ENCODE assay signal across 18 cellular contexts in genomic region chr2:36497570-36498163, GRCh38.
A peak's percentile ranks its signal among the peaks of the same experiment; 100 is the strongest.
DNase-seq lines count a peak whose midpoint lies in the region; ATAC-seq, FAIRE-seq and TF ChIP-seq lines count a peak whose summit lies in the region.
"Had no signal": no experiment of that assay in that cellular context is flagged by ENCODE, and none has a peak within 500 bp of the region (broad histone marks: within the 10 kb centered on the region; RNA-seq: fewer than 3 reads in every experiment).

No MANE protein-coding gene starts in this region.

- no peak for TF ChIP-seq POLR2A in A549 (IDR thresholded peaks at IDR 0.05; ENCODE audit: low read length)

- H3K4me1 ChIP-seq in A549: peaks cover 44% of the 10 kb centered on the region
- H3K4me1 ChIP-seq in endocrine pancreas (ENCODE audit: control insufficient read depth, insufficient read depth, low read length): peaks cover 15% of the 10 kb centered on the region

- H3K4me3 Mint-ChIP-seq in HFFc6 (peak overlapping the region; percentile 60; the same call in 1 of the 2 replicates), osteocyte (ENCODE audit: unreplicated experiment) (no peak overlapping the region)
- no peak overlapping the region for H3K4me3 Mint-ChIP-seq in activated T-helper 1 cell treated with anti-CD3 and anti-CD28 coated beads, Interleukin-12 subunit alpha, Interleukin-12 subunit beta, Interleukin-2, Interleukin-4 antibody, amounts not matched to agents 30 ng/mL and 10 ng/mL and 1 ng/mL, durations not matched to agents 14 hours and 24 hours and 36 hours
- H3K4me3 Mint-ChIP-seq: CD4-positive, alpha-beta T cell had no signal

- H3K36me3 Mint-ChIP-seq in HFFc6 (ENCODE audit: low read depth) (peaks cover 70% of the 10 kb centered on the region), osteocyte (ENCODE audit: unreplicated experiment) (peaks cover 32% of the 10 kb centered on the region)
- H3K36me3 Mint-ChIP-seq in activated T-helper 1 cell treated with anti-CD3 and anti-CD28 coated beads, Interleukin-12 subunit alpha, Interleukin-12 subunit beta, Interleukin-2, Interleukin-4 antibody, amounts not matched to agents 30 ng/mL and 10 ng/mL and 1 ng/mL, durations not matched to agents 14 hours and 24 hours and 36 hours (ENCODE audit: low read depth): peaks cover 4% of the 10 kb centered on the region

- H3K9me3 Mint-ChIP-seq in HFFc6 (peaks cover 30% of the 10 kb centered on the region), osteocyte (ENCODE audit: unreplicated experiment) (no peaks in the 10 kb centered on the region)
- no peaks in the 10 kb centered on the region for H3K9me3 Mint-ChIP-seq in activated T-helper 1 cell treated with anti-CD3 and anti-CD28 coated beads, Interleukin-12 subunit alpha, Interleukin-12 subunit beta, Interleukin-2, Interleukin-4 antibody, amounts not matched to agents 30 ng/mL and 10 ng/mL and 1 ng/mL, durations not matched to agents 14 hours and 24 hours and 36 hours
- H3K9me3 Mint-ChIP-seq: CD4-positive, alpha-beta T cell had no signal

- intact Hi-C loops in activated T-helper 1 cell treated with anti-CD3 and anti-CD28 coated beads, Interleukin-12 subunit alpha, Interleukin-12 subunit beta, Interleukin-2, Interleukin-4 antibody, amounts not matched to agents 30 ng/mL and 10 ng/mL and 1 ng/mL, durations not matched to agents 14 hours and 24 hours and 36 hours (cut with micrococcal nuclease): no loop called here

- no peak for FAIRE-seq in A549 (lab: Jason Lieb, UNC)
- FAIRE-seq: GM12878 had no signal

- H3K27ac ChIP-seq in A549: 0 out of 6 replicates have a peak overlapping the region, but pooled peaks of 1 of the 2 experiments have one; percentile 4

- no peak overlapping the region for H3K4me2 ChIP-seq in A549

- no peaks in the 10 kb centered on the region for H3K27me3 ChIP-seq in endocrine pancreas (ENCODE audit: control insufficient read depth, insufficient read depth, low read length)

- 78% methylated on average over 3 of the region's 3 CpGs for WGBS in A549 (ENCODE audit: missing lambda C conversion rate)

- H3K4me1 Mint-ChIP-seq in HFFc6 (ENCODE audit: low read depth): peaks cover 89% of the 10 kb centered on the region
- H3K4me1 Mint-ChIP-seq in osteocyte (ENCODE audit: unreplicated experiment): peaks cover 32% of the 10 kb centered on the region
- H3K4me1 Mint-ChIP-seq in activated T-helper 1 cell treated with anti-CD3 and anti-CD28 coated beads, Interleukin-12 subunit alpha, Interleukin-12 subunit beta, Interleukin-2, Interleukin-4 antibody, amounts not matched to agents 30 ng/mL and 10 ng/mL and 1 ng/mL, durations not matched to agents 14 hours and 24 hours and 36 hours (ENCODE audit: low read depth): no peaks in the 10 kb centered on the region

- no peaks in the 10 kb centered on the region for H3K36me3 ChIP-seq in endocrine pancreas (ENCODE audit: control insufficient read depth, insufficient read depth, low read length)

- no peak overlapping the region for H3K9ac ChIP-seq in endocrine pancreas (ENCODE audit: control insufficient read depth, insufficient read depth, low read length)

- DNase-seq in A549 (ENCODE audit: low read depth in 1 of 2, low spot score in 1 of 2) (no peak), HFFc6 (no peak), osteocyte (ENCODE audit: extremely low spot score, unreplicated experiment) (no peak), EL (no peak)
- no peak for DNase-seq in activated T-helper 1 cell treated with anti-CD3 and anti-CD28 coated beads, Interleukin-12 subunit alpha, Interleukin-12 subunit beta, Interleukin-2, Interleukin-4 antibody, amounts not matched to agents 30 ng/mL and 10 ng/mL and 1 ng/mL, durations not matched to agents 14 hours and 24 hours and 36 hours (ENCODE audit: low spot score)
- DNase-seq: CD4-positive, alpha-beta T cell; DMS153; KBM-7; MV-4-11; NCI-H187; NCI-H2227 treated with DMSO at 0.1 percent for 48 hours; NCI-H524; NCI-H82; OCI-M1; SHP77 treated with DMSO at 0.1 percent for 48 hours had no signal

- POLR2A ChIA-PET in A549 (lab: Yijun Ruan, JAX): no interaction called here

- ATAC-seq in A549 (0 out of 6 replicates have a peak, but pooled peaks of 1 of the 2 experiments have one; percentile 10), HG02973 (IDR thresholded peaks at IDR 0.05; ENCODE audit: unreplicated experiment) (no peak)
- ATAC-seq: GM12878 had no signal

- CTCF ChIA-PET in A549 (lab: Yijun Ruan, JAX): interaction anchor here (1.2 to 1.8 kb wide), 2 partner anchors 9 to 12 kb away, joined by 3 to 6 read pairs; no protein-coding TSS in a partner anchor

- no peak for TF ChIP-seq RAD21 in A549 (conservative IDR thresholded peaks at IDR 0.05 in 1 of 2, IDR thresholded peaks at IDR 0.05 in 1 of 2)

- no peak for TF ChIP-seq CTCF in A549 (IDR thresholded peaks at IDR 0.05)
- TF ChIP-seq CTCF in HFFc6 (IDR thresholded peaks at IDR 0.05): no peak
- no peak for TF ChIP-seq CTCF in osteocyte (IDR thresholded peaks at IDR 0.05)

- H3K9me3 ChIP-seq in A549 (no peaks in the 10 kb centered on the region), endocrine pancreas (ENCODE audit: control insufficient read depth, low read length) (no peaks in the 10 kb centered on the region)

- no peak for TF ChIP-seq EP300 in A549 (IDR thresholded peaks at IDR 0.05)

- H3K27ac Mint-ChIP-seq in HFFc6 (peak overlapping the region; percentile 79), osteocyte (ENCODE audit: unreplicated experiment) (peak overlapping the region; percentile 63)
- H3K27ac Mint-ChIP-seq in activated T-helper 1 cell treated with anti-CD3 and anti-CD28 coated beads, Interleukin-12 subunit alpha, Interleukin-12 subunit beta, Interleukin-2, Interleukin-4 antibody, amounts not matched to agents 30 ng/mL and 10 ng/mL and 1 ng/mL, durations not matched to agents 14 hours and 24 hours and 36 hours: no peak overlapping the region
- H3K27ac Mint-ChIP-seq: CD4-positive, alpha-beta T cell had no signal

- H3K4me3 ChIP-seq in A549: no peak overlapping the region
- H3K4me3 ChIP-seq in endocrine pancreas (ENCODE audit: control insufficient read depth, insufficient read depth, low read length): peak overlapping the region; percentile 26
- H3K4me3 ChIP-seq: GM12878 had no signal

- peaks cover 40% of the 10 kb centered on the region for H3K27me3 Mint-ChIP-seq in HFFc6 (ENCODE audit: insufficient read depth)
- H3K27me3 Mint-ChIP-seq in osteocyte (ENCODE audit: unreplicated experiment): no peaks in the 10 kb centered on the region
- peaks cover 3% of the 10 kb centered on the region for H3K27me3 Mint-ChIP-seq in activated T-helper 1 cell treated with anti-CD3 and anti-CD28 coated beads, Interleukin-12 subunit alpha, Interleukin-12 subunit beta, Interleukin-2, Interleukin-4 antibody, amounts not matched to agents 30 ng/mL and 10 ng/mL and 1 ng/mL, durations not matched to agents 14 hours and 24 hours and 36 hours (ENCODE audit: insufficient read depth)
- H3K27me3 Mint-ChIP-seq: CD4-positive, alpha-beta T cell had no signal

TF ChIP-seq in A549, 52 proteins besides CTCF, POLR2A, EP300 and RAD21:
- TF ChIP-seq POLR2AphosphoS2 (conservative IDR thresholded peaks at IDR 0.05; ENCODE audit: low read length): 0 out of 2 replicates have a peak, but pooled peaks have one; percentile 13
- peak; percentile 63 for TF ChIP-seq MAFK (IDR thresholded peaks at IDR 0.05; ENCODE audit: partially characterized antibody)
- no peak for TF ChIP-seq HOXB13 (CRISPR knock-in tag; IDR thresholded peaks at IDR 0.05; ENCODE audit: low read depth)
- TF ChIP-seq FOXS1 (CRISPR knock-in tag; IDR thresholded peaks at IDR 0.05): no peak
- no peak for TF ChIP-seq RNF2 (IDR thresholded peaks at IDR 0.05; ENCODE audit: borderline replicate concordance, low read depth)
